ENCODE assay signal across 8 cellular contexts in the genomic region with DNA sequence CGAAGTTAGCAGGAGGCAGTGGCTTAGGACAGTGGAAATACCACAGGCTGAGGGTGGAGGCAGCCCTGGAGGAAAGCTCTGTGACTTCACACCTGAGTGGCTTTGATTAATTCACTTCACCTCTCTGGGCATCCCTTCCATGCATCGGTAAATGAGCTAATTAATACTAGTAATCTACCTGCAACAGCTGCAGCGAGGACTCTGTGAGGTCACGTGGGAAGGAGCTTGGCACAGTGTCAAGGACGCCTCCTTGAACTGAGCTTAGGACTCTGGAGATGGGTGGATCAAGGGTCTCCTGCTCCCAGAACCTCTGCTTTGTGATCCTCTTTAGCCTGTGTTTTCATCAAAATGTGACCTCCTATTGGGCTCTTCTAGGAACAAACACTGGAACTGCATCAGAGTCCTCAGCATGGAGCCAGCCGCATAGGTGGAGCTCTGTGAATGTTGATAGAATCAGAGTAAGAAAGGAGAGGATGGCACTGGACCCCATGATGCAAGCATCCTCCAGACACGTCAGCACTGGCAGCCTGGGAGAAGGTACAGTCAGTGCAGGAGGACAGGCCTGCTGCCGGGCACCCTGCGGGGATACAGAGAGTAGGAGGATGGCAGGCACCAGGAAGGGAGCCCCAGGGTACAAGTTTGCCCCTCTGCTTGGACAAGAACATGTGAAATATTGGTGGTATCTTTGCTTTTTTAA. TPM values are rescaled to one million over a fixed set of nuclear protein-coding genes. Genes with fewer than 3 reads are reported as not detected.
A peak's percentile ranks its signal among the peaks of the same experiment; 100 is the strongest.
DNase-seq lines count a peak whose midpoint lies in the region; ATAC-seq and TF ChIP-seq lines count a peak whose summit lies in the region.

No MANE protein-coding gene starts in this region.

- H2AK5ac ChIP-seq in mesenchymal stem cell (ENCODE audit: low read length, severe bottlenecking), result no peak overlapping the region

- no peak overlapping the region for H3K4me2 ChIP-seq in mesenchymal stem cell (ENCODE audit: low read length, poor library complexity, severe bottlenecking)

- H3K18ac ChIP-seq in mesenchymal stem cell (ENCODE audit: low read depth in 1 of 2, low read length in 2 of 2), result peak overlapping the region; percentile 10 to 72

- no peak for TF ChIP-seq EP300 in tibial nerve (IDR thresholded peaks at IDR 0.05)

- H3K23ac ChIP-seq in mesenchymal stem cell (ENCODE audit: low read length in 2 of 2), result no peak overlapping the region

- no peak for TF ChIP-seq POLR2A in tibial nerve (IDR thresholded peaks at IDR 0.05)

- H3K27ac ChIP-seq in mesenchymal stem cell (ENCODE audit: low read length, poor library complexity, severe bottlenecking) (peak overlapping the region; percentile 21), tibial nerve (peak overlapping the region; percentile 81 to 94 (median 88))

- H3K36me3 ChIP-seq in mesenchymal stem cell (ENCODE audit: control insufficient read depth in 1 of 2, insufficient read depth in 2 of 2, low read depth in 1 of 2, low read length in 2 of 2), result peaks cover 0 to 20% of the 10 kb centered on the region in 2 experiments
- no peaks in the 10 kb centered on the region for H3K36me3 ChIP-seq in tibial nerve

- H3K79me1 ChIP-seq in mesenchymal stem cell (replicated peaks; ENCODE audit: low read length, poor library complexity, severe bottlenecking), result peaks cover 1% of the 10 kb centered on the region

- H3K9me3 ChIP-seq in mesenchymal stem cell (ENCODE audit: control insufficient read depth, low read length) (no peaks in the 10 kb centered on the region), tibial nerve (no peaks in the 10 kb centered on the region)

- H3K4me1 ChIP-seq in mesenchymal stem cell (ENCODE audit: control insufficient read depth, insufficient read depth, low read depth, low read length) (peaks cover 23% of the 10 kb centered on the region), tibial nerve (peaks cover 0 to 54% (median 23%) of the 10 kb centered on the region in 4 donors)

- peak overlapping the region; percentile 39 for H2BK15ac ChIP-seq in mesenchymal stem cell (ENCODE audit: low read depth, poor library complexity, severe bottlenecking)

- H3K4me3 ChIP-seq in mesenchymal stem cell (ENCODE audit: insufficient read depth in 1 of 2, low read depth in 1 of 2, low read length in 2 of 2) (peak overlapping the region; percentile 45 to 57), tibial nerve (peak overlapping the region; percentile 39 to 62 (median 46))

- H4K8ac ChIP-seq in mesenchymal stem cell (ENCODE audit: low read length), result no peak overlapping the region

- no peak for TF ChIP-seq CTCF in tibial nerve (IDR thresholded peaks at IDR 0.05)

- no peak for ATAC-seq in GM18907 (IDR thresholded peaks at IDR 0.05; ENCODE audit: unreplicated experiment)

- H4K91ac ChIP-seq in mesenchymal stem cell (ENCODE audit: low read length), result peak overlapping the region; percentile 76

- peak; percentile 10 for DNase-seq in NCI-H2107 treated with DMSO at 0.1 percent for 48 hours (lab: John Stamatoyannopoulos, UW; ENCODE audit: unreplicated experiment)
- DNase-seq in NCI-H2107 (lab: John Stamatoyannopoulos, UW), result no peak
- DNase-seq in cerebellar cortex (ENCODE audit: low spot score), result peak; percentile 77
- DNase-seq in mesenchymal stem cell, result no peak
- DNase-seq in tibial nerve (ENCODE audit: low spot score in 2 of 2), result peak in 1 of 2 donors; percentile 58
- DNase-seq in OCI-M1 (lab: John Stamatoyannopoulos, UW), result no peak
- no peak for DNase-seq in DMS153 treated with DMSO at 0.1 percent for 48 hours (lab: John Stamatoyannopoulos, UW; ENCODE audit: unreplicated experiment)

- 86% methylated on average over 9 of the region's 9 CpGs for WGBS in mesenchymal stem cell
- 53 to 54% methylated on average over 9 of the region's 9 CpGs for WGBS in tibial nerve, 2 donors

- no peak overlapping the region for H2BK5ac ChIP-seq in mesenchymal stem cell (ENCODE audit: low read depth, low read length, poor library complexity, severe bottlenecking)

- H3K9ac ChIP-seq in mesenchymal stem cell (ENCODE audit: low read length), result peak overlapping the region; percentile 78

- H2BK12ac ChIP-seq in mesenchymal stem cell (ENCODE audit: low read length in 2 of 2), result peak overlapping the region; percentile 6 to 89

- H3K4ac ChIP-seq in mesenchymal stem cell (ENCODE audit: low read depth in 1 of 2, low read length in 2 of 2), result peak overlapping the region in 1 of 2 experiments; percentile 0

- H3K27me3 ChIP-seq in mesenchymal stem cell (ENCODE audit: control insufficient read depth in 1 of 2, insufficient read depth in 1 of 2, low read length in 2 of 2) (peaks cover 0 to 23% of the 10 kb centered on the region in 2 experiments), tibial nerve (no peaks in the 10 kb centered on the region)

- H3K14ac ChIP-seq in mesenchymal stem cell (ENCODE audit: low read length in 2 of 2), result peak overlapping the region in 1 of 2 experiments; percentile 50

- H2AFZ ChIP-seq in mesenchymal stem cell (ENCODE audit: low read depth, low read length), result peak overlapping the region; percentile 21

- no peak overlapping the region for H2BK120ac ChIP-seq in mesenchymal stem cell (ENCODE audit: low read depth, low read length)

RNA-seq across cellular contexts. Expression of a gene that starts 1.0 kb away (rescaled TPM):
- polyA plus RNA-seq in mesenchymal stem cell (2013, experiment 1 of 2), result 40.8 TPM
- polyA plus RNA-seq in mesenchymal stem cell (2013, experiment 2 of 2), result 41.1 TPM
- 10 to 100 TPM; 34.5 to 64.1 (median 47.1) TPM for total RNA-seq in tibial nerve

Comparison
In these comparisons a context has a peak if more than half of its experiments do, and no peak if none do; other contexts are left out.
1. DNase-seq: peak in NCI-H2107 treated with DMSO at 0.1 percent for 48 hours (single experiment) and cerebellar cortex (single experiment); none in NCI-H2107 (single experiment), mesenchymal stem cell (single experiment), OCI-M1 (single experiment) and DMS153 treated with DMSO at 0.1 percent for 48 hours (single experiment).